ENCODE assay signal across 7 cellular contexts in genomic region chr20:53948383-53949318, GRCh38.
DNase-seq lines count a peak whose midpoint lies in the region; ATAC-seq and TF ChIP-seq lines count a peak whose summit lies in the region.

No MANE protein-coding gene starts in this region.

- H3K27ac Mint-ChIP-seq in activated CD4-positive, alpha-beta memory T cell treated with anti-CD3 and anti-CD28 coated beads, Interleukin-2, amount 10 ng/mL, durations not matched to agents 7 days and 5 days, result peak overlapping the region; percentile 91

- ATAC-seq in GM19351 (IDR thresholded peaks at IDR 0.05; ENCODE audit: unreplicated experiment) (peak; percentile 42), HG02973 (IDR thresholded peaks at IDR 0.05; ENCODE audit: unreplicated experiment) (peak; percentile 21)

- H3K4me3 Mint-ChIP-seq in activated CD4-positive, alpha-beta memory T cell treated with anti-CD3 and anti-CD28 coated beads, Interleukin-2, amount 10 ng/mL, durations not matched to agents 7 days and 5 days, result peak overlapping the region; percentile 62

- H3K4me3 ChIP-seq in osteoblast (ENCODE audit: insufficient read depth, low read length), result peak overlapping the region; percentile 20

- peaks cover 42% of the 10 kb centered on the region for H3K4me1 Mint-ChIP-seq in activated CD4-positive, alpha-beta memory T cell treated with anti-CD3 and anti-CD28 coated beads, Interleukin-2, amount 10 ng/mL, durations not matched to agents 7 days and 5 days

- peaks cover 5% of the 10 kb centered on the region for H3K27me3 Mint-ChIP-seq in activated CD4-positive, alpha-beta memory T cell treated with anti-CD3 and anti-CD28 coated beads, Interleukin-2, amount 10 ng/mL, durations not matched to agents 7 days and 5 days

- CTCF ChIA-PET in activated CD4-positive, alpha-beta memory T cell treated with anti-CD3 and anti-CD28 coated beads, Interleukin-2, amount 10 ng/mL, durations not matched to agents 7 days and 5 days (lab: Charles Lee), result interaction anchor here (1.2 to 1.9 kb wide), 5 partner anchors 9 to 260 kb away, joined by 3 to 7 read pairs (median 3); partner anchors contain the start of gene PFDN4

- H3K9me3 Mint-ChIP-seq in activated CD4-positive, alpha-beta memory T cell treated with anti-CD3 and anti-CD28 coated beads, Interleukin-2, amount 10 ng/mL, durations not matched to agents 7 days and 5 days, result peaks cover 16% of the 10 kb centered on the region

- peaks cover 19% of the 10 kb centered on the region for H3K4me1 ChIP-seq in osteoblast (ENCODE audit: insufficient read depth, low read length)

- H3K27me3 ChIP-seq in osteoblast (ENCODE audit: insufficient read depth, low read length), result no peaks in the 10 kb centered on the region

- peak; percentile 27 for DNase-seq in activated CD4-positive, alpha-beta memory T cell treated with anti-CD3 and anti-CD28 coated beads, Interleukin-2, amount 10 ng/mL, durations not matched to agents 7 days and 5 days
- no peak for DNase-seq in osteoblast (ENCODE audit: insufficient read length, low spot score, missing footprints)
- no peak for DNase-seq in KG1 (lab: John Stamatoyannopoulos, UW)
- DNase-seq in COR-L47 (lab: John Stamatoyannopoulos, UW), result no peak
- no peak for DNase-seq in HuH-7.5 (ENCODE audit: low spot score)

- POLR2A ChIA-PET in activated CD4-positive, alpha-beta memory T cell treated with anti-CD3 and anti-CD28 coated beads, Interleukin-2, amount 10 ng/mL, durations not matched to agents 7 days and 5 days (lab: Charles Lee), result interaction anchor here (1.3 kb wide), 2 partner anchors 13 to 64 kb away, joined by 3 to 8 read pairs; no protein-coding TSS in a partner anchor

- H3K27ac ChIP-seq in osteoblast (ENCODE audit: low read depth, low read length), result peak overlapping the region; percentile 92

- no peaks in the 10 kb centered on the region for H3K79me2 ChIP-seq in osteoblast (ENCODE audit: insufficient read depth, low read length)

- no peaks in the 10 kb centered on the region for H3K9me3 ChIP-seq in osteoblast (ENCODE audit: low read depth, low read length)

- peaks cover 11% of the 10 kb centered on the region for H3K36me3 Mint-ChIP-seq in activated CD4-positive, alpha-beta memory T cell treated with anti-CD3 and anti-CD28 coated beads, Interleukin-2, amount 10 ng/mL, durations not matched to agents 7 days and 5 days (ENCODE audit: low read depth)

- H2AFZ ChIP-seq in osteoblast (ENCODE audit: low read length), result peak overlapping the region; percentile 83

- TF ChIP-seq CTCF in osteoblast (IDR thresholded peaks at IDR 0.05; ENCODE audit: extremely low read depth, low read depth, low read length), result no peak

- H4K20me1 ChIP-seq in osteoblast (ENCODE audit: insufficient read depth, low read length), result no peaks in the 10 kb centered on the region

- peak overlapping the region; percentile 45 for H3K4me2 ChIP-seq in osteoblast (ENCODE audit: insufficient read depth, low read length)

- no peaks in the 10 kb centered on the region for H3K36me3 ChIP-seq in osteoblast (ENCODE audit: insufficient read depth, low read length)
